22 cellular contexts compared by ENCODE assay signal in genomic region chr2:230961091-230961491, GRCh38. TPM values are rescaled to one million over a fixed set of nuclear protein-coding genes. Genes with fewer than 3 reads are reported as not detected.
DNase-seq lines count a peak whose midpoint lies in the region; ATAC-seq and TF ChIP-seq lines count a peak whose summit lies in the region.
"Had no signal": no experiment of that assay in that cellular context is flagged by ENCODE, and none has a peak within 500 bp of the region (broad histone marks: within the 10 kb centered on the region; RNA-seq: fewer than 3 reads in every experiment).

No MANE protein-coding gene starts in this region.

- peaks cover 0 to 5% of the 10 kb centered on the region in 2 donors for H3K9me3 Mint-ChIP-seq in activated naive CD4-positive, alpha-beta T cell treated with anti-CD3 and anti-CD28 coated beads, Interleukin-2, amount 50 U/mL, for 72 hours
- H3K9me3 Mint-ChIP-seq: activated naive CD8-positive, alpha-beta T cell treated with anti-CD3 and anti-CD28 coated beads, Interleukin-2, amount 50 U/mL, for 24 hours; nephron; stimulated activated naive CD8-positive, alpha-beta T cell treated with anti-CD3 and anti-CD28 coated beads, Interleukin-15, Interleukin-2, amounts not matched to agents 100 ng/mL and 50 ng/mL, for 24 hours had no signal

- H3K4me1 ChIP-seq in HEK293 (ENCODE audit: control insufficient read depth, insufficient read depth, low read length), result no peaks in the 10 kb centered on the region

- H3K27ac ChIP-seq in HEK293 (ENCODE audit: extremely low read depth, low read depth, low read length), result no peak overlapping the region
- H3K27ac ChIP-seq: cardiac muscle cell, gastrocnemius medialis had no signal

- ATAC-seq in GM18909 (IDR thresholded peaks at IDR 0.05; ENCODE audit: poor library complexity, unreplicated experiment), result no peak
- ATAC-seq in activated naive CD4-positive, alpha-beta T cell treated with anti-CD3 and anti-CD28 coated beads, Interleukin-2, amount 50 U/mL, for 72 hours, result no peak
- ATAC-seq: activated naive CD8-positive, alpha-beta T cell treated with anti-CD3 and anti-CD28 coated beads, Interleukin-2, amount 50 U/mL, for 24 hours; activated T-helper 17 cell treated with anti-CD3 and anti-CD28 coated beads, Interleukin-2, amount 50 U/mL, for 72 hours; gastrocnemius medialis had no signal

- peaks cover 4 to 15% of the 10 kb centered on the region in 2 donors for H3K36me3 Mint-ChIP-seq in activated naive CD4-positive, alpha-beta T cell treated with anti-CD3 and anti-CD28 coated beads, Interleukin-2, amount 50 U/mL, for 72 hours

- no peak overlapping the region for H3K27ac Mint-ChIP-seq in activated naive CD4-positive, alpha-beta T cell treated with anti-CD3 and anti-CD28 coated beads, Interleukin-2, amount 50 U/mL, for 72 hours
- H3K27ac Mint-ChIP-seq: activated CD4-positive, alpha-beta T cell treated with anti-CD3 and anti-CD28 coated beads, Interleukin-2, amount 10 ng/mL, durations not matched to agents 24 days and 14 days; activated naive CD8-positive, alpha-beta T cell treated with anti-CD3 and anti-CD28 coated beads, Interleukin-2, amount 50 U/mL, for 24 hours; activated T-helper 17 cell treated with anti-CD3 and anti-CD28 coated beads, Interleukin-2, amount 50 U/mL, for 72 hours; nephron; stimulated activated naive CD8-positive, alpha-beta T cell treated with anti-CD3 and anti-CD28 coated beads, Interleukin-15, Interleukin-2, amounts not matched to agents 100 ng/mL and 50 ng/mL, for 24 hours had no signal

- H3K4me3 ChIP-seq in HEK293 (ENCODE audit: low read depth, low read length), result no peak overlapping the region
- H3K4me3 ChIP-seq in retinal pigment epithelial cell (ENCODE audit: low read length), result no peak overlapping the region
- H3K4me3 ChIP-seq: cardiac muscle cell, gastrocnemius medialis, transverse colon had no signal

- H3K9me3 ChIP-seq in HEK293 (ENCODE audit: control insufficient read depth, insufficient read depth, low read depth, low read length), result no peaks in the 10 kb centered on the region
- H3K9me3 ChIP-seq: gastrocnemius medialis, transverse colon had no signal

- H3K36me3 ChIP-seq in HEK293 (ENCODE audit: control insufficient read depth in 2 of 2, insufficient read depth in 1 of 2, low read length in 2 of 2), result no peaks in the 10 kb centered on the region
- H3K36me3 ChIP-seq: cardiac muscle cell, gastrocnemius medialis, transverse colon had no signal

- CTCF ChIA-PET in HEK293 (lab: Yijun Ruan, JAX), result interaction anchor here (1.0 kb wide), 1 partner anchor 27 kb away, joined by 3 read pairs; no protein-coding TSS in a partner anchor

- TF ChIP-seq CTCF in HEK293 (tag by site-specific recombination; IDR thresholded peaks at IDR 0.05) (no peak), retinal pigment epithelial cell (conservative IDR thresholded peaks at IDR 0.05; ENCODE audit: low read depth, low read length) (no peak)

- POLR2A ChIA-PET in HEK293 (lab: Yijun Ruan, JAX), result no interaction called here

- DNase-seq in amniotic epithelial cell (ENCODE audit: low read depth), result peak; percentile 54
- DNase-seq in glomerular visceral epithelial cell (ENCODE audit: extremely low spot score), result peak; percentile 44
- DNase-seq in retinal pigment epithelial cell (ENCODE audit: low read depth), result peak; percentile 31
- DNase-seq in activated naive CD4-positive, alpha-beta T cell treated with anti-CD3 and anti-CD28 coated beads, Interleukin-2, amount 50 U/mL, for 72 hours (ENCODE audit: low spot score in 2 of 2), result no peak
- DNase-seq in stimulated activated CD4-positive, alpha-beta T cell treated with anti-CD3 and anti-CD28 coated beads, Interleukin-4, amount 100 ng/mL, for 4 hours, result no peak
- DNase-seq: activated CD4-positive, alpha-beta T cell treated with anti-CD3 and anti-CD28 coated beads, Interleukin-2, amount 10 ng/mL, durations not matched to agents 24 days and 14 days; activated naive CD8-positive, alpha-beta T cell treated with anti-CD3 and anti-CD28 coated beads, Interleukin-2, amount 50 U/mL, for 24 hours; dermis blood vessel endothelial cell; DMS79; gastrocnemius medialis; kidney glomerular epithelial cell; NCI-H1417; NCI-H526; transverse colon had no signal

TF ChIP-seq in HEK293, 187 proteins besides CTCF, POLR2A, EP300 and RAD21:
- TF ChIP-seq ZNF248 (tag by site-specific recombination; IDR thresholded peaks at IDR 0.05) (no peak), ZIC2 (tag by site-specific recombination; IDR thresholded peaks at IDR 0.05) (peak; percentile 72), GLIS1 (tag by site-specific recombination; IDR thresholded peaks at IDR 0.05) (peak; percentile 94), ZNF354C (tag by site-specific recombination; IDR thresholded peaks at IDR 0.05; ENCODE audit: borderline replicate concordance, low read depth) (no peak), BCL11A (tag by site-specific recombination; IDR thresholded peaks at IDR 0.05; ENCODE audit: low read depth) (no peak), ZBTB48 (tag by site-specific recombination; IDR thresholded peaks at IDR 0.05) (no peak)
TF ChIP-seq in HEK293: peak in this region for 2.

RNA-seq across cellular contexts. Expression of gene SPATA3, which starts 34.8 kb away (rescaled TPM):
- 1 to 10 TPM in 1 of 2 donors, under 1 TPM in 1; 0.84 to 2.9 TPM for total RNA-seq in activated naive CD4-positive, alpha-beta T cell treated with anti-CD3 and anti-CD28 coated beads, Interleukin-2, amount 50 U/mL, for 72 hours
- total RNA-seq: activated CD4-positive, alpha-beta T cell treated with anti-CD3 and anti-CD28 coated beads, Interleukin-2, amount 10 ng/mL, durations not matched to agents 24 days and 14 days; cardiac muscle cell; dermis blood vessel endothelial cell; gastrocnemius medialis; mesenteric fat pad; posterior vena cava; transverse colon had no signal

RNA-seq across cellular contexts. Expression of gene GPR55, which starts 36.0 kb away (rescaled TPM):
- 10 to 100 TPM in 1 of 2 donors, 1 to 10 TPM in 1; 2.6 to 12.1 TPM for total RNA-seq in activated naive CD4-positive, alpha-beta T cell treated with anti-CD3 and anti-CD28 coated beads, Interleukin-2, amount 50 U/mL, for 72 hours
- total RNA-seq: cardiac muscle cell, dermis blood vessel endothelial cell, gastrocnemius medialis had no signal

Comparison
In these comparisons a context has a peak if more than half of its experiments do, and no peak if none do; other contexts are left out.
1. DNase-seq: peak in amniotic epithelial cell (single experiment), glomerular visceral epithelial cell (single experiment) and retinal pigment epithelial cell (single experiment); none in activated naive CD4-positive, alpha-beta T cell treated with anti-CD3 and anti-CD28 coated beads, Interleukin-2, amount 50 U/mL, for 72 hours (0 of 2) and stimulated activated CD4-positive, alpha-beta T cell treated with anti-CD3 and anti-CD28 coated beads, Interleukin-4, amount 100 ng/mL, for 4 hours (0 of 2).